Comparison of ENCODE assay signal across 37 cellular contexts in the genomic region with DNA sequence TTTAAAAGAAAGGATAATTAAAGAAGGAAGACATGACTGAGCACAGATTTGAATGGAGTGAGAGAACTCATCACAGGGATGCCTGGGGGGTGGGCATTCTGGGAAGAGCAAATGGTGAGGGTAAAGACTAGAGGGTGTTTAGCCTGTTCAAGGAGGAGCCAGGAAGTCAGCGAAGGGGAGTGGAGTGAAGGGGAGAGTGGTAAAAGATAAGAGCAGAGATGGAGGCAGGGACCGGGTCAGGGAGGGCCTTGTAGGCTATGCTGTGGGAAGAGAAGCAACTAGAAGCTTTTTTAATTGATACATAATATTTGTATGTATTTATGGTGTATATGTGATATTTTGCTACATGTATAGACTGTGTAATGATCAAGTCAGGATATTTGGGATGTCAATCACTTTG. TPM values are rescaled to one million over a fixed set of nuclear protein-coding genes. Genes with fewer than 3 reads are reported as not detected.
DNase-seq lines count a peak whose midpoint lies in the region; ATAC-seq, FAIRE-seq and TF ChIP-seq lines count a peak whose summit lies in the region.
"Had no signal": no experiment of that assay in that cellular context is flagged by ENCODE, and none has a peak within 500 bp of the region (broad histone marks: within the 10 kb centered on the region; RNA-seq: fewer than 3 reads in every experiment).

No MANE protein-coding gene starts in this region.

- ATAC-seq in K562 (peak; percentile 92), GM19351 (IDR thresholded peaks at IDR 0.05; ENCODE audit: unreplicated experiment) (no peak)
- ATAC-seq: activated CD8-positive, alpha-beta memory T cell treated with anti-CD3 and anti-CD28 coated beads, Interleukin-2, amount 10 ng/mL, durations not matched to agents 7 days and 5 days; effector memory CD8-positive, alpha-beta T cell; GM12878; pancreas; stimulated activated memory B cell treated with anti-CD40 and anti-IgM and Interleukin-4, amounts not matched to agents 10 μg/mL and 1 μg/mL and 100 μg/mL, for 72 hours had no signal

- H3K27me3 ChIP-seq in BE2C, result no peaks in the 10 kb centered on the region
- peaks cover 0 to under 1% of the 10 kb centered on the region in 2 experiments; a peak in 1 of 5 replicates for H3K27me3 ChIP-seq in K562 (ENCODE audit: control insufficient read depth in 2 of 2, insufficient read depth in 2 of 2, low read length in 2 of 2)
- H3K27me3 ChIP-seq: pancreas, Peyer's patch, upper lobe of left lung had no signal

- no peak for TF ChIP-seq EP300 in K562 (IDR thresholded peaks at IDR 0.05; ENCODE audit: low read length)

- no peak for FAIRE-seq in K562 (lab: Jason Lieb, UNC)
- FAIRE-seq: GM12878, pancreas had no signal

- no peak overlapping the region for H3K27ac ChIP-seq in K562 (ENCODE audit: extremely low read depth, low read depth, low read length)
- H3K27ac ChIP-seq: pancreas, Peyer's patch, upper lobe of left lung had no signal

- no peaks in the 10 kb centered on the region for H3K79me2 ChIP-seq in K562 (ENCODE audit: control insufficient read depth, insufficient read depth, low read length)

- no peaks in the 10 kb centered on the region for H3K27me3 Mint-ChIP-seq in Calu3 (ENCODE audit: unreplicated experiment)
- H3K27me3 Mint-ChIP-seq: activated CD8-positive, alpha-beta memory T cell treated with anti-CD3 and anti-CD28 coated beads, Interleukin-2, amount 10 ng/mL, durations not matched to agents 7 days and 5 days; stimulated activated memory B cell treated with anti-CD40 and anti-IgM and Interleukin-4, amounts not matched to agents 10 μg/mL and 1 μg/mL and 100 μg/mL, for 72 hours had no signal

- H3K4me1 ChIP-seq in BE2C, result no peaks in the 10 kb centered on the region
- H3K4me1 ChIP-seq in K562 (replicated peaks in 1 of 2; ENCODE audit: control insufficient read depth in 2 of 2, insufficient read depth in 2 of 2, low read length in 2 of 2), result peaks cover 0 to 10% of the 10 kb centered on the region in 2 experiments; a peak in 3 of 5 replicates
- H3K4me1 ChIP-seq: pancreas, Peyer's patch, upper lobe of left lung had no signal

- H4K20me1 ChIP-seq in K562 (replicated peaks; ENCODE audit: control insufficient read depth, insufficient read depth, low read length), result no peaks in the 10 kb centered on the region

- H3K4me1 Mint-ChIP-seq in Calu3 (ENCODE audit: low read depth, unreplicated experiment), result peaks cover 94% of the 10 kb centered on the region
- H3K4me1 Mint-ChIP-seq: activated B cell treated with CpG ODN at 0.5 μM for 24 hours; central memory CD8-positive, alpha-beta T cell; stimulated activated memory B cell treated with anti-CD40 and anti-IgM and Interleukin-4, amounts not matched to agents 10 μg/mL and 1 μg/mL and 100 μg/mL, for 72 hours had no signal

- in situ Hi-C loops in K562 (cut with MboI), result no loop called here

- no peak overlapping the region for H3K4me2 ChIP-seq in K562 (ENCODE audit: insufficient read depth, low read length)

- no peak overlapping the region for H3K4me3 ChIP-seq in BE2C (ENCODE audit: low read depth, low read length)
- no peak overlapping the region for H3K4me3 ChIP-seq in K562
- H3K4me3 ChIP-seq: GM12878, pancreas, Peyer's patch, upper lobe of left lung had no signal

- H3K36me3 Mint-ChIP-seq in Calu3 (ENCODE audit: insufficient read depth, unreplicated experiment), result peaks cover 12% of the 10 kb centered on the region
- H3K36me3 Mint-ChIP-seq: stimulated activated memory B cell treated with anti-CD40 and anti-IgM and Interleukin-4, amounts not matched to agents 10 μg/mL and 1 μg/mL and 100 μg/mL, for 72 hours had no signal

- TF ChIP-seq RAD21 in K562 (CRISPR knock-in tag; conservative IDR thresholded peaks at IDR 0.05 in 1 of 2, IDR thresholded peaks at IDR 0.05 in 1 of 2), result no peak

- BruUV-seq in Calu3 (replicated peaks; lab: Mats Ljungman, UMichigan) (no TSS peak), K562 (replicated peaks; lab: Mats Ljungman, UMichigan) (no TSS peak)

- intact Hi-C loops in Calu3 (cut with micrococcal nuclease; ENCODE audit: unreplicated experiment), result loop anchor here (5.0 kb wide), 1 partner anchor 32 kb away; a partner anchor contains a TSS
- intact Hi-C loops in K562 (cut with micrococcal nuclease), result no loop called here

- no peak for TF ChIP-seq POLR2A in K562 (conservative IDR thresholded peaks at IDR 0.05)

- H3K4me3 Mint-ChIP-seq in Calu3 (ENCODE audit: low read depth, unreplicated experiment), result no peak overlapping the region
- H3K4me3 Mint-ChIP-seq: activated B cell treated with CpG ODN at 0.5 μM for 24 hours; activated CD8-positive, alpha-beta memory T cell treated with anti-CD3 and anti-CD28 coated beads, Interleukin-2, amount 10 ng/mL, durations not matched to agents 7 days and 5 days; activated T-cell treated with anti-CD3 and anti-CD28 coated beads, Interleukin-2, amount 50 U/mL, for 4 hours; central memory CD8-positive, alpha-beta T cell; effector memory CD8-positive, alpha-beta T cell; stimulated activated memory B cell treated with anti-CD40 and anti-IgM and Interleukin-4, amounts not matched to agents 10 μg/mL and 1 μg/mL and 100 μg/mL, for 72 hours had no signal

- H3K9me1 ChIP-seq in K562 (ENCODE audit: control insufficient read depth, insufficient read depth, low read length), result no peaks in the 10 kb centered on the region

- H3K9me3 ChIP-seq in BE2C, result no peaks in the 10 kb centered on the region
- H3K9me3 ChIP-seq in K562 (replicated peaks; ENCODE audit: control insufficient read depth, insufficient read depth, low read depth, low read length), result no peaks in the 10 kb centered on the region; the same call in 1 of the 2 replicates
- H3K9me3 ChIP-seq: pancreas, Peyer's patch, upper lobe of left lung had no signal

- no peak overlapping the region for H3K9ac ChIP-seq in K562 (ENCODE audit: insufficient read depth in 1 of 2, low read depth in 2 of 2, low read length in 2 of 2)

- CTCF ChIA-PET in Calu3 (lab: Charles Lee), result no interaction called here
- CTCF ChIA-PET in K562 (lab: Yijun Ruan, JAX; ENCODE audit: low intra/inter-chr PET ratio), result no interaction called here

- POLR2A ChIA-PET in K562 (lab: Yijun Ruan, JAX), result no interaction called here

- H3K27ac Mint-ChIP-seq in Calu3 (ENCODE audit: unreplicated experiment), result no peak overlapping the region
- H3K27ac Mint-ChIP-seq: activated B cell treated with CpG ODN at 0.5 μM for 24 hours; activated CD8-positive, alpha-beta memory T cell treated with anti-CD3 and anti-CD28 coated beads, Interleukin-2, amount 10 ng/mL, durations not matched to agents 7 days and 5 days; effector memory CD8-positive, alpha-beta T cell; stimulated activated memory B cell treated with anti-CD40 and anti-IgM and Interleukin-4, amounts not matched to agents 10 μg/mL and 1 μg/mL and 100 μg/mL, for 72 hours had no signal

- peaks cover 4% of the 10 kb centered on the region for H3K9me3 Mint-ChIP-seq in Calu3 (ENCODE audit: low read depth, unreplicated experiment)
- H3K9me3 Mint-ChIP-seq: activated B cell treated with CpG ODN at 0.5 μM for 24 hours; activated T-cell treated with anti-CD3 and anti-CD28 coated beads, Interleukin-2, amount 50 U/mL, for 4 hours; central memory CD8-positive, alpha-beta T cell; effector memory CD8-positive, alpha-beta T cell; stimulated activated memory B cell treated with anti-CD40 and anti-IgM and Interleukin-4, amounts not matched to agents 10 μg/mL and 1 μg/mL and 100 μg/mL, for 72 hours had no signal

- H3K36me3 ChIP-seq in BE2C (no peaks in the 10 kb centered on the region), K562 (ENCODE audit: control insufficient read depth, insufficient read depth, low read length) (no peaks in the 10 kb centered on the region)
- H3K36me3 ChIP-seq: pancreas, Peyer's patch, upper lobe of left lung had no signal

- H2AFZ ChIP-seq in K562 (ENCODE audit: low read depth, low read length), result 0 out of 2 replicates have a peak overlapping the region, but pooled peaks have one; percentile 63

- TF ChIP-seq CTCF in BE2C (IDR thresholded peaks at IDR 0.05; ENCODE audit: low read depth, low read length) (no peak), Calu3 (IDR thresholded peaks at IDR 0.05; ENCODE audit: unreplicated experiment) (no peak), K562 (IDR thresholded peaks at IDR 0.05 in 2 of 3, conservative IDR thresholded peaks at IDR 0.05 in 1 of 3; ENCODE audit: insufficient read depth in 2 of 3, low read depth in 1 of 3, low read length in 3 of 3) (no peak)

- WGBS in K562 (ENCODE audit: insufficient coverage, low coverage, missing lambda C conversion rate), result 0% methylated on average over 2 of the region's 2 CpGs

- peak; percentile 14 for DNase-seq in BE2C
- DNase-seq in Calu3, result peak; percentile 9
- DNase-seq in NCI-H69 (lab: John Stamatoyannopoulos, UW), result peak; percentile 34
- peak; percentile 6 to 51 (median 28) for DNase-seq in K562 (ENCODE audit: extremely low read depth in 1 of 4, low spot score in 3 of 4)
- no peak for DNase-seq in stimulated activated CD4-positive, alpha-beta T cell treated with anti-CD3 and anti-CD28 coated beads, Interleukin-12 subunit alpha, Interleukin-12 subunit beta, amount 100 ng/mL, for 4 hours
- DNase-seq in SIG-M5 (lab: John Stamatoyannopoulos, UW), result no peak
- DNase-seq: activated B cell treated with CpG ODN at 0.5 μM for 24 hours; activated CD4-positive, alpha-beta T cell treated with anti-CD3 and anti-CD28 coated beads, Interleukin-2, amount 50 U/mL, for 1 hour; activated CD8-positive, alpha-beta memory T cell treated with anti-CD3 and anti-CD28 coated beads, Interleukin-2, amount 10 ng/mL, durations not matched to agents 7 days and 5 days; activated gamma-delta T cell; activated T-cell treated with anti-CD3 and anti-CD28 coated beads, Interleukin-2, amount 50 U/mL, for 4 hours; C1 segment of cervical spinal cord; COR-L47; effector memory CD8-positive, alpha-beta T cell; EL; HCEC 1CT; hypothalamus; Karpas-422; mammary epithelial cell; MV-4-11; NCI-H2171; pancreas; Peyer's patch; SHP77 treated with DMSO at 0.1 percent for 48 hours; substantia nigra; SW 1271; T-helper 9 cell; upper lobe of left lung had no signal

RNA-seq across cellular contexts. Expression of a gene that starts 2.2 kb away (rescaled TPM):
- polyA plus RNA-seq in BE2C (2012; ENCODE audit: insufficient read depth, insufficient read length, low read depth), result not detected
- total RNA-seq in Calu3 (2022) (92.2 and 121 TPM in 2 replicates), K562 (2014; rRNA removed) (not detected in 2 replicates), K562 (2014; rRNA removed; fragmentation: Illumina TruSeq; extraction: Trizol) (not detected in 2 replicates), K562 (2015; rRNA removed; fragmentation: Illumina TruSeq; extraction: Trizol) (not detected in 2 replicates), K562 (2021) (not detected in 2 replicates)
- not detected in 2 replicates for total RNA-seq in K562 (2011; cell fraction: chromatin; rRNA removed; ENCODE audit: low replicate concordance)
- not detected in 2 replicates for total RNA-seq in K562 (2011; cell fraction: nucleolus; rRNA removed)
- total RNA-seq in K562 (2011; cell fraction: nucleoplasm; rRNA removed), result not detected in 2 replicates
- polyA plus RNA-seq in K562 (2011; rRNA removed) (not detected in 2 replicates), K562 (2014; fragmentation: Illumina TruSeq; extraction: Trizol) (not detected in 2 replicates), K562 (2014; fragmentation: Nextera tagmentation; extraction: Ambion mirVana) (not detected), K562 (2014; rRNA removed) (not detected in 2 replicates)
- polyA plus RNA-seq in K562 (2011; cell fraction: cytosol; rRNA removed), result not detected in 2 replicates
- polyA plus RNA-seq in K562 (2011; cell fraction: nucleus; rRNA removed), result not detected in 2 replicates
- polyA plus RNA-seq in K562 (2012), result not detected in 2 replicates
- polyA minus RNA-seq in K562 (2011; rRNA and poly(A)+ RNA removed), result not detected in 2 replicates
- polyA minus RNA-seq in K562 (2011; cell fraction: cytosol; rRNA and poly(A)+ RNA removed), result not detected in 2 replicates
- not detected in 2 replicates for polyA minus RNA-seq in K562 (2011; cell fraction: nucleus; rRNA and poly(A)+ RNA removed)
- total RNA-seq: activated B cell treated with CpG ODN at 0.5 μM for 24 hours; activated CD8-positive, alpha-beta memory T cell treated with anti-CD3 and anti-CD28 coated beads, Interleukin-2, amount 10 ng/mL, durations not matched to agents 7 days and 5 days; activated T-cell treated with anti-CD3 and anti-CD28 coated beads, Interleukin-2, amount 50 U/mL, for 4 hours; glomerular endothelial cell; GM12878; NCI-H460; Peyer's patch; renal cortical epithelial cell had no signal
- polyA plus RNA-seq: GM12878, neural cell had no signal

RNA-seq across cellular contexts. Expression of a gene that starts 32.4 kb away (rescaled TPM):
- 58.1 TPM for polyA plus RNA-seq in BE2C (2012; ENCODE audit: insufficient read depth, insufficient read length, low read depth)
- total RNA-seq in Calu3 (2022) (46.0 and 48.7 TPM in 2 replicates), K562 (2014; rRNA removed) (81.3 and 82.5 TPM in 2 replicates), K562 (2014; rRNA removed; fragmentation: Illumina TruSeq; extraction: Trizol) (77.9 and 85.9 TPM in 2 replicates), K562 (2015; rRNA removed; fragmentation: Illumina TruSeq; extraction: Trizol) (82.4 and 87.7 TPM in 2 replicates), K562 (2021) (37.0 and 42.2 TPM in 2 replicates)
- 1.2 and 2.5 TPM in 2 replicates for total RNA-seq in K562 (2011; cell fraction: chromatin; rRNA removed; ENCODE audit: low replicate concordance)
- 0.50 and 1.2 TPM in 2 replicates for total RNA-seq in K562 (2011; cell fraction: nucleolus; rRNA removed)
- total RNA-seq in K562 (2011; cell fraction: nucleoplasm; rRNA removed), result 1.3 and 1.9 TPM in 2 replicates
- polyA plus RNA-seq in K562 (2011; rRNA removed) (1.4 and 2.6 TPM in 2 replicates), K562 (2014; fragmentation: Illumina TruSeq; extraction: Trizol) (67.5 and 79.2 TPM in 2 replicates), K562 (2014; fragmentation: Nextera tagmentation; extraction: Ambion mirVana) (10 to 100 TPM; 17.7 to 29.0 TPM), K562 (2014; rRNA removed) (25.9 and 32.5 TPM in 2 replicates)
- 0.73 and 0.86 TPM in 2 replicates for polyA plus RNA-seq in K562 (2011; cell fraction: cytosol; rRNA removed)
- polyA plus RNA-seq in K562 (2011; cell fraction: nucleus; rRNA removed), result 0.97 and 1.0 TPM in 2 replicates
- 31.0 and 60.1 TPM in 2 replicates for polyA plus RNA-seq in K562 (2012)
- 1.2 and 1.4 TPM in 2 replicates for polyA minus RNA-seq in K562 (2011; rRNA and poly(A)+ RNA removed)
- polyA minus RNA-seq in K562 (2011; cell fraction: cytosol; rRNA and poly(A)+ RNA removed), result 2.3 and 3.2 TPM in 2 replicates
- 1.2 and 1.3 TPM in 2 replicates for polyA minus RNA-seq in K562 (2011; cell fraction: nucleus; rRNA and poly(A)+ RNA removed)

RNA-seq across cellular contexts. Expression of a gene that starts 42.0 kb away (rescaled TPM):
- polyA plus RNA-seq in BE2C (2012; ENCODE audit: insufficient read depth, insufficient read length, low read depth), result not detected
- total RNA-seq in Calu3 (2022) (not detected in 2 replicates), K562 (2014; rRNA removed) (not detected in 2 replicates), K562 (2014; rRNA removed; fragmentation: Illumina TruSeq; extraction: Trizol) (not detected in 2 replicates), K562 (2015; rRNA removed; fragmentation: Illumina TruSeq; extraction: Trizol) (not detected in 2 replicates), K562 (2021) (not detected in 2 replicates)
- not detected in 2 replicates for total RNA-seq in K562 (2011; cell fraction: chromatin; rRNA removed; ENCODE audit: low replicate concordance)
- total RNA-seq in K562 (2011; cell fraction: nucleolus; rRNA removed), result not detected in 2 replicates
- total RNA-seq in K562 (2011; cell fraction: nucleoplasm; rRNA removed), result not detected in 2 replicates
- polyA plus RNA-seq in K562 (2011; rRNA removed) (not detected in 2 replicates), K562 (2014; fragmentation: Illumina TruSeq; extraction: Trizol) (not detected in 2 replicates), K562 (2014; fragmentation: Nextera tagmentation; extraction: Ambion mirVana) (not detected), K562 (2014; rRNA removed) (not detected in 2 replicates)
- not detected in 2 replicates for polyA plus RNA-seq in K562 (2011; cell fraction: cytosol; rRNA removed)
- polyA plus RNA-seq in K562 (2011; cell fraction: nucleus; rRNA removed), result not detected in 2 replicates
- polyA plus RNA-seq in K562 (2012), result 0.03 TPM in 1 of 2 replicates, not detected in the other
- not detected in 2 replicates for polyA minus RNA-seq in K562 (2011; rRNA and poly(A)+ RNA removed)
- not detected in 2 replicates for polyA minus RNA-seq in K562 (2011; cell fraction: cytosol; rRNA and poly(A)+ RNA removed)
- polyA minus RNA-seq in K562 (2011; cell fraction: nucleus; rRNA and poly(A)+ RNA removed), result not detected in 2 replicates
- total RNA-seq: activated B cell treated with CpG ODN at 0.5 μM for 24 hours; activated CD8-positive, alpha-beta memory T cell treated with anti-CD3 and anti-CD28 coated beads, Interleukin-2, amount 10 ng/mL, durations not matched to agents 7 days and 5 days; activated T-cell treated with anti-CD3 and anti-CD28 coated beads, Interleukin-2, amount 50 U/mL, for 4 hours; epithelial cell of proximal tubule; glomerular endothelial cell; GM12878; mammary epithelial cell; NCI-H460; Peyer's patch; upper lobe of left lung had no signal
- polyA plus RNA-seq: GM12878, mammary epithelial cell had no signal

Comparison
In these comparisons a context has a peak if more than half of its experiments do, and no peak if none do; other contexts are left out.
1. DNase-seq: peak in BE2C (single experiment), Calu3 (single experiment), NCI-H69 (single experiment) and K562 (4 of 4); none in stimulated activated CD4-positive, alpha-beta T cell treated with anti-CD3 and anti-CD28 coated beads, Interleukin-12 subunit alpha, Interleukin-12 subunit beta, amount 100 ng/mL, for 4 hours (single experiment) and SIG-M5 (single experiment).
2. RNA of a gene that starts 2.2 kb away (total RNA-seq): 92.2 to 121 TPM in Calu3; not detected in K562; every median in the first group is over 10 times any median in the second.